11 cellular contexts compared by ENCODE assay signal in genomic region chr10:75034131-75034512, GRCh38.
DNase-seq lines count a peak whose midpoint lies in the region; ATAC-seq and TF ChIP-seq lines count a peak whose summit lies in the region.
"Had no signal": no experiment of that assay in that cellular context is flagged by ENCODE, and none has a peak within 500 bp of the region (broad histone marks: within the 10 kb centered on the region; RNA-seq: fewer than 3 reads in every experiment).

No MANE protein-coding gene starts in this region.

- no peak overlapping the region for H3K4me3 Mint-ChIP-seq in activated naive CD4-positive, alpha-beta T cell treated with anti-CD3 and anti-CD28 coated beads, Interleukin-2, amount 10 ng/mL, durations not matched to agents 7 days and 5 days
- no peak overlapping the region for H3K4me3 Mint-ChIP-seq in activated CD8-positive, alpha-beta T cell treated with anti-CD3 and anti-CD28 coated beads, Interleukin-2, amount 10 ng/mL, durations not matched to agents 7 days and 5 days
- peak overlapping the region; percentile 14 for H3K4me3 Mint-ChIP-seq in stimulated activated effector memory CD8-positive, alpha-beta T cell treated with anti-CD3 and anti-CD28 coated beads, Interleukin-12 subunit alpha, Interleukin-12 subunit beta, amount 100 ng/mL, for 72 hours

- H3K4me1 Mint-ChIP-seq in activated naive CD4-positive, alpha-beta T cell treated with anti-CD3 and anti-CD28 coated beads, Interleukin-2, amount 10 ng/mL, durations not matched to agents 7 days and 5 days = peaks cover 16% of the 10 kb centered on the region
- peaks cover 31% of the 10 kb centered on the region for H3K4me1 Mint-ChIP-seq in activated CD8-positive, alpha-beta T cell treated with anti-CD3 and anti-CD28 coated beads, Interleukin-2, amount 10 ng/mL, durations not matched to agents 7 days and 5 days (ENCODE audit: low read depth)
- H3K4me1 Mint-ChIP-seq in stimulated activated effector memory CD8-positive, alpha-beta T cell treated with anti-CD3 and anti-CD28 coated beads, Interleukin-12 subunit alpha, Interleukin-12 subunit beta, amount 100 ng/mL, for 72 hours = peaks cover 48% of the 10 kb centered on the region

- no peaks in the 10 kb centered on the region for H3K27me3 Mint-ChIP-seq in activated naive CD4-positive, alpha-beta T cell treated with anti-CD3 and anti-CD28 coated beads, Interleukin-2, amount 10 ng/mL, durations not matched to agents 7 days and 5 days
- no peaks in the 10 kb centered on the region for H3K27me3 Mint-ChIP-seq in activated CD8-positive, alpha-beta T cell treated with anti-CD3 and anti-CD28 coated beads, Interleukin-2, amount 10 ng/mL, durations not matched to agents 7 days and 5 days (ENCODE audit: low read depth)

- POLR2A ChIA-PET in activated CD8-positive, alpha-beta T cell treated with anti-CD3 and anti-CD28 coated beads, Interleukin-2, amount 10 ng/mL, durations not matched to agents 7 days and 5 days (lab: Charles Lee) = no interaction called here

- peak; percentile 57 for ATAC-seq in activated CD8-positive, alpha-beta T cell treated with anti-CD3 and anti-CD28 coated beads, Interleukin-2, amount 10 ng/mL, durations not matched to agents 7 days and 5 days
- peak; percentile 21 for ATAC-seq in foreskin keratinocyte
- peak; percentile 80 for ATAC-seq in stimulated activated effector memory CD8-positive, alpha-beta T cell treated with anti-CD3 and anti-CD28 coated beads, Interleukin-12 subunit alpha, Interleukin-12 subunit beta, amount 100 ng/mL, for 72 hours
- ATAC-seq in HG02588 (IDR thresholded peaks at IDR 0.05; ENCODE audit: unreplicated experiment) = no peak

- peaks cover 17% of the 10 kb centered on the region for H3K36me3 Mint-ChIP-seq in activated naive CD4-positive, alpha-beta T cell treated with anti-CD3 and anti-CD28 coated beads, Interleukin-2, amount 10 ng/mL, durations not matched to agents 7 days and 5 days
- H3K36me3 Mint-ChIP-seq in activated CD8-positive, alpha-beta T cell treated with anti-CD3 and anti-CD28 coated beads, Interleukin-2, amount 10 ng/mL, durations not matched to agents 7 days and 5 days (ENCODE audit: low read depth) = peaks cover 17% of the 10 kb centered on the region
- H3K36me3 Mint-ChIP-seq in stimulated activated effector memory CD8-positive, alpha-beta T cell treated with anti-CD3 and anti-CD28 coated beads, Interleukin-12 subunit alpha, Interleukin-12 subunit beta, amount 100 ng/mL, for 72 hours = peaks cover 18% of the 10 kb centered on the region

- no peaks in the 10 kb centered on the region for H3K27me3 ChIP-seq in foreskin keratinocyte

- no peak overlapping the region for H3K27ac Mint-ChIP-seq in activated naive CD4-positive, alpha-beta T cell treated with anti-CD3 and anti-CD28 coated beads, Interleukin-2, amount 10 ng/mL, durations not matched to agents 7 days and 5 days
- H3K27ac Mint-ChIP-seq in activated CD8-positive, alpha-beta T cell treated with anti-CD3 and anti-CD28 coated beads, Interleukin-2, amount 10 ng/mL, durations not matched to agents 7 days and 5 days = no peak overlapping the region
- H3K27ac Mint-ChIP-seq in stimulated activated effector memory CD8-positive, alpha-beta T cell treated with anti-CD3 and anti-CD28 coated beads, Interleukin-12 subunit alpha, Interleukin-12 subunit beta, amount 100 ng/mL, for 72 hours = peak overlapping the region; percentile 84

- H3K4me1 ChIP-seq in foreskin keratinocyte = no peaks in the 10 kb centered on the region

- CTCF ChIA-PET in activated naive CD4-positive, alpha-beta T cell treated with anti-CD3 and anti-CD28 coated beads, Interleukin-2, amount 10 ng/mL, durations not matched to agents 7 days and 5 days (lab: Charles Lee) = interaction anchor here (0.6 to 2.1 kb wide), 2 partner anchors 202 to 294 kb away, joined by 3 to 9 read pairs; partner anchors contain the start of gene COMTD1
- CTCF ChIA-PET in activated CD8-positive, alpha-beta T cell treated with anti-CD3 and anti-CD28 coated beads, Interleukin-2, amount 10 ng/mL, durations not matched to agents 7 days and 5 days (lab: Charles Lee) = interaction anchor here (1.4 to 1.5 kb wide), 3 partner anchors 14 to 295 kb away, joined by 4 to 5 read pairs (median 4); no protein-coding TSS in a partner anchor

- no peak overlapping the region for H3K27ac ChIP-seq in foreskin keratinocyte

- DNase-seq in activated naive CD4-positive, alpha-beta T cell treated with Interleukin-2 at 50 U/mL for 16 hours = peak; percentile 67
- DNase-seq in activated naive CD4-positive, alpha-beta T cell treated with anti-CD3 and anti-CD28 coated beads, Interleukin-2, amount 10 ng/mL, durations not matched to agents 7 days and 5 days = no peak
- DNase-seq in activated CD8-positive, alpha-beta T cell treated with anti-CD3 and anti-CD28 coated beads, Interleukin-2, amount 10 ng/mL, durations not matched to agents 7 days and 5 days = peak; percentile 33
- DNase-seq in foreskin keratinocyte (no peak), NOMO-1 (lab: John Stamatoyannopoulos, UW; ENCODE audit: unreplicated experiment in 2 of 2) (no peak), NOMO-1 treated with DMSO at 0.1 percent for 48 hours (lab: John Stamatoyannopoulos, UW; ENCODE audit: unreplicated experiment) (no peak)
- DNase-seq in stimulated activated effector memory CD8-positive, alpha-beta T cell treated with anti-CD3 and anti-CD28 coated beads, Interleukin-12 subunit alpha, Interleukin-12 subunit beta, amount 100 ng/mL, for 72 hours (ENCODE audit: low spot score in 2 of 2) = no peak
- DNase-seq: KBM-7, NCI-H2171, trophoblast cell had no signal

- no peak for TF ChIP-seq CTCF in foreskin keratinocyte (conservative IDR thresholded peaks at IDR 0.05)

- H3K9me3 Mint-ChIP-seq in activated naive CD4-positive, alpha-beta T cell treated with anti-CD3 and anti-CD28 coated beads, Interleukin-2, amount 10 ng/mL, durations not matched to agents 7 days and 5 days = no peaks in the 10 kb centered on the region
- no peaks in the 10 kb centered on the region for H3K9me3 Mint-ChIP-seq in activated CD8-positive, alpha-beta T cell treated with anti-CD3 and anti-CD28 coated beads, Interleukin-2, amount 10 ng/mL, durations not matched to agents 7 days and 5 days (ENCODE audit: insufficient read depth)
- H3K9me3 Mint-ChIP-seq in stimulated activated effector memory CD8-positive, alpha-beta T cell treated with anti-CD3 and anti-CD28 coated beads, Interleukin-12 subunit alpha, Interleukin-12 subunit beta, amount 100 ng/mL, for 72 hours = no peaks in the 10 kb centered on the region

Comparison
In these comparisons a context has a peak if more than half of its experiments do, and no peak if none do; other contexts are left out.
1. DNase-seq: peak in activated naive CD4-positive, alpha-beta T cell treated with Interleukin-2 at 50 U/mL for 16 hours (single experiment) and activated CD8-positive, alpha-beta T cell treated with anti-CD3 and anti-CD28 coated beads, Interleukin-2, amount 10 ng/mL, durations not matched to agents 7 days and 5 days (single experiment); none in activated naive CD4-positive, alpha-beta T cell treated with anti-CD3 and anti-CD28 coated beads, Interleukin-2, amount 10 ng/mL, durations not matched to agents 7 days and 5 days (single experiment), foreskin keratinocyte (0 of 2), stimulated activated effector memory CD8-positive, alpha-beta T cell treated with anti-CD3 and anti-CD28 coated beads, Interleukin-12 subunit alpha, Interleukin-12 subunit beta, amount 100 ng/mL, for 72 hours (0 of 2), NOMO-1 (0 of 2) and NOMO-1 treated with DMSO at 0.1 percent for 48 hours (single experiment).